9 cellular contexts compared by ENCODE assay signal in the genomic region with DNA sequence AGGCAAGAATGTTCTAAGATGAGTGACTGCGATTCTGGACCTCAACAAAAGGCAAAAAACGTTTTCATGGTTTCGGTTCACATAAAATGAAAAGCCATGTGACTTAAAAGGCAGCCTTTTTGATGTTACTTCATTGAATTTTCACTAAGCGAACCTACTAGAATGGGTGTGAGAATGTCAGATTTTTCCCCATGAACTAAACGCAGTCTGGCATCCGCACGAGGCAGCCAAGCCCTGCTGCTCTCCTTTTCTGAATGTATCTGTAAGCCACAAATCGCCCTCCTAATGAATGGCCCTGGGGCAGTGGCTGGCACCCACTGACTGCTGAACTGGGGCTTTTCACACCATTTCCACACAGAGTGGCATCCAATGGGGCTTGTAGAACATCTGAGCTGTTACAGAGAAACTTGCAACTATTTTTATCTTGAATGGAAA. TPM values are rescaled to one million over a fixed set of nuclear protein-coding genes. Genes with fewer than 3 reads are reported as not detected.
DNase-seq lines count a peak whose midpoint lies in the region; ATAC-seq and TF ChIP-seq lines count a peak whose summit lies in the region.
"Had no signal": no experiment of that assay in that cellular context is flagged by ENCODE, and none has a peak within 500 bp of the region (broad histone marks: within the 10 kb centered on the region; RNA-seq: fewer than 3 reads in every experiment).

No MANE protein-coding gene starts in this region.

- H3K27ac ChIP-seq in SJSA1 (peak overlapping the region; percentile 95), epithelial cell of prostate (peak overlapping the region; percentile 64)

- no peak for ATAC-seq in mucosa of descending colon

- H3K9me3 ChIP-seq in SJSA1 (replicated peaks): no peaks in the 10 kb centered on the region
- no peaks in the 10 kb centered on the region for H3K9me3 ChIP-seq in mucosa of descending colon

- H3K36me3 ChIP-seq in SJSA1 (peaks cover 14% of the 10 kb centered on the region), mucosa of descending colon (ENCODE audit: low read depth) (no peaks in the 10 kb centered on the region)

- H3K4me3 Mint-ChIP-seq in neural crest cell (no peak overlapping the region), type B pancreatic cell (no peak overlapping the region)
- H3K4me3 Mint-ChIP-seq: IgD-negative memory B cell had no signal

- H3K27me3 ChIP-seq in SJSA1 (replicated peaks): no peaks in the 10 kb centered on the region

- H3K4me1 ChIP-seq in SJSA1 (replicated peaks) (peaks cover 48% of the 10 kb centered on the region), mucosa of descending colon (ENCODE audit: low read depth) (peaks cover 10% of the 10 kb centered on the region)

- H3K4me3 ChIP-seq in SJSA1 (no peak overlapping the region), mucosa of descending colon (no peak overlapping the region)

- H3K36me3 Mint-ChIP-seq in neural crest cell (ENCODE audit: low read depth) (peaks cover 7% of the 10 kb centered on the region), type B pancreatic cell (peaks cover 12% of the 10 kb centered on the region)

- TF ChIP-seq CTCF in neural crest cell (conservative IDR thresholded peaks at IDR 0.05) (no peak), type B pancreatic cell (conservative IDR thresholded peaks at IDR 0.05) (no peak), mucosa of descending colon (IDR thresholded peaks at IDR 0.05) (no peak)

- intact Hi-C loops in mucosa of descending colon (cut with DNase I, micrococcal nuclease): no loop called here

- H3K27ac Mint-ChIP-seq in neural crest cell (ENCODE audit: unreplicated experiment): peak overlapping the region; percentile 97
- H3K27ac Mint-ChIP-seq in type B pancreatic cell: peak overlapping the region; percentile 89

- DNase-seq in SJSA1 (ENCODE audit: low read depth in 1 of 2, low spot score in 2 of 2): no peak
- DNase-seq in epithelial cell of prostate (ENCODE audit: low read depth, low spot score): no peak
- DNase-seq in neural crest cell (ENCODE audit: low read depth, low spot score): no peak
- no peak for DNase-seq in type B pancreatic cell (ENCODE audit: extremely low spot score, unreplicated experiment)
- DNase-seq in NCI-H345 treated with DMSO at 0.1 percent for 48 hours (lab: John Stamatoyannopoulos, UW; ENCODE audit: unreplicated experiment): no peak
- DNase-seq in NCI-H187 treated with DMSO at 0.1 percent for 48 hours (lab: John Stamatoyannopoulos, UW): no peak
- DNase-seq in mucosa of descending colon: no peak
- DNase-seq: NCI-H526 treated with DMSO at 0.1 percent for 48 hours had no signal

- peaks cover 60% of the 10 kb centered on the region for H3K4me1 Mint-ChIP-seq in neural crest cell
- H3K4me1 Mint-ChIP-seq in type B pancreatic cell (ENCODE audit: unreplicated experiment): peaks cover 36% of the 10 kb centered on the region

- H3K9me3 Mint-ChIP-seq in neural crest cell (no peaks in the 10 kb centered on the region), type B pancreatic cell (no peaks in the 10 kb centered on the region)
- H3K9me3 Mint-ChIP-seq: IgD-negative memory B cell had no signal

- H3K27me3 Mint-ChIP-seq in neural crest cell (ENCODE audit: low read depth) (peaks cover 4% of the 10 kb centered on the region), type B pancreatic cell (no peaks in the 10 kb centered on the region)
- H3K27me3 Mint-ChIP-seq: IgD-negative memory B cell had no signal

RNA-seq across cellular contexts. Expression of gene PPP2R1B, which starts 29.6 kb away (rescaled TPM):
- total RNA-seq in SJSA1 (2014; rRNA removed; shearing (Covaris generic)): 29.7 and 40.8 TPM in 2 replicates
- 78.0 and 80.4 TPM in 2 replicates for total RNA-seq in neural crest cell
- total RNA-seq in type B pancreatic cell (ENCODE audit: low replicate concordance): 48.1 and 52.3 TPM in 2 replicates
- total RNA-seq in mucosa of descending colon: 10 to 100 TPM; 28.5 to 48.5 (median 47.0) TPM
